In the genomic region with DNA sequence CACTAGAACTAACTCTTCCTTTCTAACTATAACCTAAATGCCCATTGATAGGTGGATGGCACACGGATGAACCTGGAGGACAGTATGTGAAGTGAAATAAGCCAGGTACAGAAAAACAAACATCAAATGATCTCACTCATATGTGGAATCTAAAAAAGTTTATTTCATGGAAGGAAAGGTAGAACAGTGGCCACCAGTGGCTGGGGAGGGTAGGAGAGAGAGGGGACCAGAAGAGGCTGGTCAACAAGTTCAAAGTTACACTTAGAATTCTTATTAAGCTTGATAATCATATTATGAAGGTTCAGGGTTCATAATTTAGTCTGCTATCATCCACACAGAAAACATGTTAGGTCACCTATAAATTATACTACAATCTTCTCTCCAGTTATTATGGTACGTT, we compare ENCODE assay signal across 25 cellular contexts.
A peak's percentile ranks its signal among the peaks of the same experiment; 100 is the strongest.
DNase-seq lines count a peak whose midpoint lies in the region; ATAC-seq and TF ChIP-seq lines count a peak whose summit lies in the region.
"Had no signal": no experiment of that assay in that cellular context is flagged by ENCODE, and none has a peak within 500 bp of the region (broad histone marks: within the 10 kb centered on the region; RNA-seq: fewer than 3 reads in every experiment).

No MANE protein-coding gene starts in this region.

- H3K4me3 Mint-ChIP-seq in activated T-cell treated with anti-CD3 and anti-CD28 coated beads, Interleukin-2, amount 50 U/mL, for 4 hours, result no peak overlapping the region
- H3K4me3 Mint-ChIP-seq: CD4-positive, CD25-positive, alpha-beta regulatory T cell; memory B cell; stimulated activated naive B cell treated with anti-CD40 and anti-IgM and Interleukin-4, amounts not matched to agents 10 μg/mL and 1 μg/mL and 100 μg/mL, for 72 hours had no signal

- H3K4me3 ChIP-seq in left ventricle myocardium inferior (no peak overlapping the region), lower lobe of right lung (no peak overlapping the region)
- H3K4me3 ChIP-seq: sigmoid colon, suprapubic skin, uterus had no signal

- H3K36me3 ChIP-seq in left ventricle myocardium inferior (no peaks in the 10 kb centered on the region), lower lobe of right lung (no peaks in the 10 kb centered on the region)
- H3K36me3 ChIP-seq: sigmoid colon, suprapubic skin, uterus had no signal

- TF ChIP-seq CTCF in left ventricle myocardium inferior (IDR thresholded peaks at IDR 0.05; ENCODE audit: borderline replicate concordance) (no peak), VCaP (conservative IDR thresholded peaks at IDR 0.05) (peak; percentile 31; the same call in 1 of the 2 replicates), lower lobe of right lung (IDR thresholded peaks at IDR 0.05) (no peak)

- no peak for ATAC-seq in left ventricle myocardium superior
- no peak for ATAC-seq in lower lobe of right lung
- no peak for ATAC-seq in activated T-cell treated with anti-CD3 and anti-CD28 coated beads, Interleukin-2, amount 50 U/mL, for 4 hours
- no peak for ATAC-seq in HG03439 (IDR thresholded peaks at IDR 0.05; ENCODE audit: unreplicated experiment)
- ATAC-seq: Right ventricle myocardium inferior; stimulated activated naive B cell treated with anti-CD40 and anti-IgM and Interleukin-4, amounts not matched to agents 10 μg/mL and 1 μg/mL and 100 μg/mL, for 72 hours had no signal

- H3K27ac ChIP-seq in left ventricle myocardium inferior (replicated peaks), result peak overlapping the region; percentile 65
- H3K27ac ChIP-seq in VCaP, result no peak overlapping the region
- H3K27ac ChIP-seq in lower lobe of right lung, result peak overlapping the region; percentile 68
- H3K27ac ChIP-seq: suprapubic skin, uterus had no signal

- intact Hi-C loops in left ventricle myocardium inferior (cut with micrococcal nuclease), result no loop called here
- intact Hi-C loops in left ventricle myocardium superior (cut with micrococcal nuclease), result no loop called here
- intact Hi-C loops in lower lobe of right lung (cut with DNase I), result no loop called here

- no peak for DNase-seq in left ventricle myocardium inferior
- DNase-seq in left ventricle myocardium superior, result no peak
- no peak for DNase-seq in lower lobe of right lung
- DNase-seq in activated T-cell treated with anti-CD3 and anti-CD28 coated beads, Interleukin-2, amount 50 U/mL, for 4 hours, result no peak
- DNase-seq in NCI-H748 treated with DMSO at 0.1 percent for 48 hours (lab: John Stamatoyannopoulos, UW), result no peak
- no peak for DNase-seq in NCI-H510A treated with DMSO at 0.1 percent for 48 hours (lab: John Stamatoyannopoulos, UW)
- DNase-seq: activated CD4-positive, alpha-beta T cell treated with anti-CD3 and anti-CD28 coated beads for 48 hours; activated CD8-positive, alpha-beta memory T cell treated with anti-CD3 and anti-CD28 coated beads for 24 hours; activated gamma-delta T cell treated with Interleukin-2 at 50 U/mL for 16 hours; CD4-positive, CD25-positive, alpha-beta regulatory T cell; glutamatergic neuron; KBM-7; kidney; NCI-H1436; NCI-H2107; NCI-H446; OCI-M1; sigmoid colon; stimulated activated naive B cell treated with anti-CD40 and anti-IgM and Interleukin-4, amounts not matched to agents 10 μg/mL and 1 μg/mL and 100 μg/mL, for 72 hours; uterus had no signal

- H3K27me3 ChIP-seq in left ventricle myocardium inferior (ENCODE audit: low read depth) (no peaks in the 10 kb centered on the region), lower lobe of right lung (ENCODE audit: low read depth) (no peaks in the 10 kb centered on the region)
- H3K27me3 ChIP-seq: sigmoid colon, suprapubic skin, uterus had no signal

- no peaks in the 10 kb centered on the region for H3K9me3 Mint-ChIP-seq in activated T-cell treated with anti-CD3 and anti-CD28 coated beads, Interleukin-2, amount 50 U/mL, for 4 hours
- H3K9me3 Mint-ChIP-seq: CD4-positive, CD25-positive, alpha-beta regulatory T cell had no signal

- H3K9me3 ChIP-seq in left ventricle myocardium inferior (replicated peaks) (no peaks in the 10 kb centered on the region), lower lobe of right lung (no peaks in the 10 kb centered on the region)
- H3K9me3 ChIP-seq: sigmoid colon, suprapubic skin, uterus had no signal

- H3K27me3 Mint-ChIP-seq in activated T-cell treated with anti-CD3 and anti-CD28 coated beads, Interleukin-2, amount 50 U/mL, for 4 hours (ENCODE audit: low read depth), result no peaks in the 10 kb centered on the region
- H3K27me3 Mint-ChIP-seq: CD4-positive, CD25-positive, alpha-beta regulatory T cell; memory B cell; stimulated activated naive B cell treated with anti-CD40 and anti-IgM and Interleukin-4, amounts not matched to agents 10 μg/mL and 1 μg/mL and 100 μg/mL, for 72 hours had no signal

- H3K36me3 Mint-ChIP-seq in activated T-cell treated with anti-CD3 and anti-CD28 coated beads, Interleukin-2, amount 50 U/mL, for 4 hours (ENCODE audit: insufficient read depth), result peaks cover 2% of the 10 kb centered on the region

- H3K4me1 Mint-ChIP-seq in activated T-cell treated with anti-CD3 and anti-CD28 coated beads, Interleukin-2, amount 50 U/mL, for 4 hours (ENCODE audit: low read depth), result no peaks in the 10 kb centered on the region
- H3K4me1 Mint-ChIP-seq: CD4-positive, CD25-positive, alpha-beta regulatory T cell; stimulated activated naive B cell treated with anti-CD40 and anti-IgM and Interleukin-4, amounts not matched to agents 10 μg/mL and 1 μg/mL and 100 μg/mL, for 72 hours had no signal

- H3K4me1 ChIP-seq in left ventricle myocardium inferior, result peaks cover 11% of the 10 kb centered on the region
- no peaks in the 10 kb centered on the region for H3K4me1 ChIP-seq in lower lobe of right lung
- H3K4me1 ChIP-seq: suprapubic skin, uterus had no signal
